ENCODE assay signal across 11 cellular contexts in the genomic region with DNA sequence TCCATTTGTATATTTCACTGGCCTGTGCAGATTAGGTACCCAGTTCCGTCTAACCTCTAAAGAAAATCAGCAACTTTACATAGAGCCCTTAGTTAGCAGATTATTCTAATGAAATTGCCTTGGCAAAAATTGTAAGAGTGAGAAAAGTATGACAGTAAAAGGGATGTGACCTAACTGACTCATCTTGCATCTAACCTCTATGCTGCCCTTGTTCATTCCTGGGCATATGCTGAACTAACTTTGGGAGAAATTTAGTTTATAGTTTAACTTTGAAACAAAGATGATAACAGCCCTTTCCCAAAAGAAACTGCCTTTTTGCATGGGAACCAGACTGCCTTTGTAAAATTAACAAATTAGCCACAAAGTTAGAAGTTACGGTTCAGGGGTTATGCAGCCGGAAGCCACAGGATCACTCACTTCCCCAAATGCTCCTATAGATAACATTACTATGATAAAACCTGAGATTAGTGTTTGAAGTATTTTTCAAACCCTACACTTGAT.
DNase-seq lines count a peak whose midpoint lies in the region; ATAC-seq and FAIRE-seq lines count a peak whose summit lies in the region.
"Had no signal": no experiment of that assay in that cellular context is flagged by ENCODE, and none has a peak within 500 bp of the region (broad histone marks: within the 10 kb centered on the region; RNA-seq: fewer than 3 reads in every experiment).

No MANE protein-coding gene starts in this region.

- POLR2A ChIA-PET in naive thymus-derived CD4-positive, alpha-beta T cell (lab: Charles Lee), result no interaction called here

- H4K91ac ChIP-seq in neuronal stem cell (ENCODE audit: low read depth, low read length, poor library complexity), result no peak overlapping the region

- intact Hi-C loops in naive thymus-derived CD4-positive, alpha-beta T cell (cut with micrococcal nuclease), result no loop called here

- no peak overlapping the region for H2BK120ac ChIP-seq in neuronal stem cell (ENCODE audit: low read depth, low read length)

- no peak overlapping the region for H3K18ac ChIP-seq in neuronal stem cell (ENCODE audit: low read length)

- no peak overlapping the region for H3K4me2 ChIP-seq in neuronal stem cell (ENCODE audit: insufficient read depth, low read length, poor library complexity, severe bottlenecking)

- no peak overlapping the region for H4K8ac ChIP-seq in neuronal stem cell (ENCODE audit: low read depth, low read length)

- peak; percentile 84 for FAIRE-seq in RCC 7860 (lab: Jason Lieb, UNC)
- FAIRE-seq: endothelial cell of umbilical vein had no signal

- no peak overlapping the region for H3K9ac ChIP-seq in neuronal stem cell (ENCODE audit: low read depth, low read length, poor library complexity)

- H3K27me3 Mint-ChIP-seq in naive thymus-derived CD4-positive, alpha-beta T cell, result peaks cover 0 to 6% (median 4%) of the 10 kb centered on the region in 5 donors
- H3K27me3 Mint-ChIP-seq in activated T-cell treated with anti-CD3 and anti-CD28 coated beads, Interleukin-2, amount 50 U/mL, for 24 hours, result peaks cover 5% of the 10 kb centered on the region

- H3K4me3 ChIP-seq in naive thymus-derived CD4-positive, alpha-beta T cell (ENCODE audit: low read length), result no peak overlapping the region
- no peak overlapping the region for H3K4me3 ChIP-seq in neuronal stem cell (ENCODE audit: low read length in 2 of 2)
- H3K4me3 ChIP-seq: uterus had no signal

- H3K9me3 Mint-ChIP-seq in naive thymus-derived CD4-positive, alpha-beta T cell, result peaks cover 0 to 5% (median 0%) of the 10 kb centered on the region in 11 donors
- peaks cover 6% of the 10 kb centered on the region for H3K9me3 Mint-ChIP-seq in activated T-cell treated with anti-CD3 and anti-CD28 coated beads, Interleukin-2, amount 50 U/mL, for 24 hours

- no peak overlapping the region for H3K4me3 Mint-ChIP-seq in naive thymus-derived CD4-positive, alpha-beta T cell
- no peak overlapping the region for H3K4me3 Mint-ChIP-seq in activated T-cell treated with anti-CD3 and anti-CD28 coated beads, Interleukin-2, amount 50 U/mL, for 24 hours

- H3K79me1 ChIP-seq in neuronal stem cell (ENCODE audit: low read depth, low read length), result no peaks in the 10 kb centered on the region

- ATAC-seq in GM18520 (IDR thresholded peaks at IDR 0.05; ENCODE audit: unreplicated experiment), result peak; percentile 76
- ATAC-seq in GM21576 (IDR thresholded peaks at IDR 0.05; ENCODE audit: unreplicated experiment), result peak; percentile 89
- ATAC-seq in HG03159 (IDR thresholded peaks at IDR 0.05; ENCODE audit: unreplicated experiment), result peak; percentile 82
- ATAC-seq in naive thymus-derived CD4-positive, alpha-beta T cell, result no peak
- ATAC-seq: Panc1 had no signal

- no peaks in the 10 kb centered on the region for H3K27me3 ChIP-seq in naive thymus-derived CD4-positive, alpha-beta T cell (ENCODE audit: control insufficient read depth in 2 of 2, insufficient read depth in 2 of 2, low read length in 2 of 2)
- no peaks in the 10 kb centered on the region for H3K27me3 ChIP-seq in neuronal stem cell (ENCODE audit: control insufficient read depth in 3 of 3, insufficient read depth in 3 of 3, low read depth in 1 of 3, low read length in 3 of 3)
- H3K27me3 ChIP-seq: uterus had no signal

- no peak overlapping the region for H2BK5ac ChIP-seq in neuronal stem cell (ENCODE audit: low read length)

- no peak overlapping the region for H2AFZ ChIP-seq in neuronal stem cell (ENCODE audit: low read length)

- H3K4ac ChIP-seq in neuronal stem cell (ENCODE audit: low read length), result no peak overlapping the region

- no peaks in the 10 kb centered on the region for H3K36me3 ChIP-seq in naive thymus-derived CD4-positive, alpha-beta T cell (ENCODE audit: control insufficient read depth in 2 of 3, insufficient read depth in 3 of 3, low read length in 3 of 3)
- H3K36me3 ChIP-seq in neuronal stem cell (replicated peaks in 1 of 2; ENCODE audit: control insufficient read depth in 2 of 2, insufficient read depth in 2 of 2, low read length in 2 of 2), result no peaks in the 10 kb centered on the region
- H3K36me3 ChIP-seq: uterus had no signal

- H3K23ac ChIP-seq in neuronal stem cell (ENCODE audit: low read depth, low read length, poor library complexity), result no peak overlapping the region

- H3K14ac ChIP-seq in neuronal stem cell (ENCODE audit: low read length), result no peak overlapping the region

- H2BK15ac ChIP-seq in neuronal stem cell (ENCODE audit: low read length), result no peak overlapping the region

- no peaks in the 10 kb centered on the region for H3K4me1 ChIP-seq in naive thymus-derived CD4-positive, alpha-beta T cell (ENCODE audit: control insufficient read depth in 2 of 2, insufficient read depth in 2 of 2, low read length in 2 of 2)
- H3K4me1 ChIP-seq in neuronal stem cell (ENCODE audit: control insufficient read depth in 2 of 2, insufficient read depth in 1 of 2, low read depth in 1 of 2, low read length in 2 of 2), result no peaks in the 10 kb centered on the region
- H3K4me1 ChIP-seq: uterus had no signal

- no peak overlapping the region for H2AK5ac ChIP-seq in neuronal stem cell (ENCODE audit: low read depth, low read length)

- no peak overlapping the region for H2BK12ac ChIP-seq in neuronal stem cell (ENCODE audit: low read length)

- CTCF ChIA-PET in naive thymus-derived CD4-positive, alpha-beta T cell (lab: Charles Lee), result no interaction called here

- H3K4me1 Mint-ChIP-seq in naive thymus-derived CD4-positive, alpha-beta T cell, result no peaks in the 10 kb centered on the region
- H3K4me1 Mint-ChIP-seq in activated T-cell treated with anti-CD3 and anti-CD28 coated beads, Interleukin-2, amount 50 U/mL, for 24 hours (ENCODE audit: low read depth), result no peaks in the 10 kb centered on the region

- no peaks in the 10 kb centered on the region for H3K9me3 ChIP-seq in naive thymus-derived CD4-positive, alpha-beta T cell (ENCODE audit: control insufficient read depth in 2 of 3, low read length in 3 of 3)
- peaks cover 0 to 7% of the 10 kb centered on the region in 2 donors for H3K9me3 ChIP-seq in neuronal stem cell (replicated peaks in 1 of 2; ENCODE audit: control insufficient read depth in 2 of 2, insufficient read depth in 1 of 2, low read depth in 1 of 2, low read length in 2 of 2)
- H3K9me3 ChIP-seq: uterus had no signal

- DNase-seq in RCC 7860 (ENCODE audit: low spot score), result peak; percentile 16
- no peak for DNase-seq in naive thymus-derived CD4-positive, alpha-beta T cell
- no peak for DNase-seq in stimulated activated CD4-positive, alpha-beta T cell treated with anti-CD3 and anti-CD28 coated beads, Interleukin-15, amount 100 ng/mL, for 24 hours
- DNase-seq in neuronal stem cell (ENCODE audit: low spot score), result no peak
- no peak for DNase-seq in activated T-cell treated with anti-CD3 and anti-CD28 coated beads, Interleukin-2, amount 50 U/mL, for 24 hours
- DNase-seq: uterus had no signal

- no peaks in the 10 kb centered on the region for H3K36me3 Mint-ChIP-seq in naive thymus-derived CD4-positive, alpha-beta T cell
- H3K36me3 Mint-ChIP-seq in activated T-cell treated with anti-CD3 and anti-CD28 coated beads, Interleukin-2, amount 50 U/mL, for 24 hours (ENCODE audit: low read depth), result no peaks in the 10 kb centered on the region

- no CpG with 5 or more reads among the region's 3 CpGs for WGBS in neuronal stem cell (ENCODE audit: extremely low coverage in 2 of 2, insufficient read length in 2 of 2, insufficient replicate concordance in 1 of 2), 2 donors

- no peak overlapping the region for H3K27ac ChIP-seq in naive thymus-derived CD4-positive, alpha-beta T cell (ENCODE audit: low read depth, low read length)
- H3K27ac ChIP-seq in neuronal stem cell (replicated peaks; ENCODE audit: low read length), result no peak overlapping the region
- H3K27ac ChIP-seq: uterus had no signal

- H3K27ac Mint-ChIP-seq in naive thymus-derived CD4-positive, alpha-beta T cell, result no peak overlapping the region
- H3K27ac Mint-ChIP-seq in activated T-cell treated with anti-CD3 and anti-CD28 coated beads, Interleukin-2, amount 50 U/mL, for 24 hours, result no peak overlapping the region
